Comparison of ENCODE assay signal across 22 cellular contexts in the genomic region with DNA sequence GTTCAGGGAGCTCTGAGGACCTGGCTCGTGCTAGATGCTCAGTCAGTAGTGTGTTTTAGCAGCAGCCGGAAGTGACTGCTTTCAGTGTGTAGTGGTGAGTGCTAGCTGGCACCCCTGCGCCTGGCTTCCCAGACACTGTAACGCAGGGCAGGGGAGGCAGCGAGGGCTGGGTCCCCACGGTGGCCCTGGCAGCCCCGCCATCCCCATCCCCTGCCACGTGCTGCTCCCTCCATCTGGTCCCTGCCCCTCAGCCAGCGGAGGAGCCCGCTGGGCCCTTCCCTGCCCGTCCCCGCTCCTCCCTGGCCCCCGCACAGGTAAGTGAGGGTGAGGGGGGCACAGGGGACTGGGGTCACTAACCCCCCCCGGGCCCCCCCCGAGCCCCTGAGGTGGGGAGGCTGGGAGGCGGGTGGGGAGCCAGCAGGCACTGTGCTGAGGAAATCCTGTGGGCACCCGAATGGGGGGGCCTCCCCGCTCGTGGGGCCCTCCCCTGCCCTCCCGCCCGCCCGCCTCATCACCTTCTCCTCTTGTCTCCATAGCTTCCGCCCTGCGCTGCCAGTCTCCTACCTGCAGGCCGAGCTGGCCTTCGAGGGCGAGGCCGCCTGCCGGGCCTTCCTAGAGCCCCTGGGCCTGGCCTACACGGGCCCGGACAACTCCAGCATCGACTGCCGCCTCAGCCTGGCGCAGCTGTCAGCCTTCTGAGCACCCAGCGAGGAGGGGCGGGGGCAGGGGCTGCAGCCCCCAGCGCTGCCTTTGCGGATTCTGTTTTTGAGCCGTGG. TPM values are rescaled to one million over a fixed set of nuclear protein-coding genes. Genes with fewer than 3 reads are reported as not detected.
DNase-seq lines count a peak whose midpoint lies in the region; ATAC-seq lines count a peak whose summit lies in the region.
"Had no signal": no experiment of that assay in that cellular context is flagged by ENCODE, and none has a peak within 500 bp of the region (broad histone marks: within the 10 kb centered on the region; RNA-seq: fewer than 3 reads in every experiment).

No MANE protein-coding gene starts in this region.

- peaks cover 12% of the 10 kb centered on the region for H3K27me3 Mint-ChIP-seq in activated naive CD4-positive, alpha-beta T cell treated with anti-CD3 and anti-CD28 coated beads, Interleukin-2, amount 10 ng/mL, durations not matched to agents 7 days and 5 days
- no peaks in the 10 kb centered on the region for H3K27me3 Mint-ChIP-seq in T-helper 17 cell
- H3K27me3 Mint-ChIP-seq in stimulated activated naive B cell treated with anti-CD40 and anti-IgM and Interleukin-4, amounts not matched to agents 10 μg/mL and 1 μg/mL and 100 μg/mL, for 72 hours: no peaks in the 10 kb centered on the region

- H3K27ac Mint-ChIP-seq in activated naive CD4-positive, alpha-beta T cell treated with anti-CD3 and anti-CD28 coated beads, Interleukin-2, amount 10 ng/mL, durations not matched to agents 7 days and 5 days: no peak overlapping the region
- peak overlapping the region; percentile 85 for H3K27ac Mint-ChIP-seq in T-helper 17 cell
- H3K27ac Mint-ChIP-seq in stimulated activated naive B cell treated with anti-CD40 and anti-IgM and Interleukin-4, amounts not matched to agents 10 μg/mL and 1 μg/mL and 100 μg/mL, for 72 hours: peak overlapping the region; percentile 47

- H3K36me3 Mint-ChIP-seq in activated naive CD4-positive, alpha-beta T cell treated with anti-CD3 and anti-CD28 coated beads, Interleukin-2, amount 10 ng/mL, durations not matched to agents 7 days and 5 days: peaks cover 35% of the 10 kb centered on the region
- peaks cover 10% of the 10 kb centered on the region for H3K36me3 Mint-ChIP-seq in T-helper 17 cell (ENCODE audit: low read depth)
- H3K36me3 Mint-ChIP-seq in stimulated activated naive B cell treated with anti-CD40 and anti-IgM and Interleukin-4, amounts not matched to agents 10 μg/mL and 1 μg/mL and 100 μg/mL, for 72 hours: peaks cover 29 to 56% of the 10 kb centered on the region in 2 donors

- no peak for DNase-seq in activated naive CD4-positive, alpha-beta T cell treated with anti-CD3 and anti-CD28 coated beads, Interleukin-2, amount 10 ng/mL, durations not matched to agents 7 days and 5 days
- no peak for DNase-seq in activated naive CD4-positive, alpha-beta T cell treated with anti-CD3 and anti-CD28 coated beads, Interleukin-2, amount 50 U/mL, for 16 hours
- no peak for DNase-seq in T-helper 17 cell
- peak; percentile 12 for DNase-seq in left kidney (ENCODE audit: low read depth, low spot score)
- DNase-seq in stimulated activated naive B cell treated with anti-CD40 and anti-IgM and Interleukin-4, amounts not matched to agents 10 μg/mL and 1 μg/mL and 100 μg/mL, for 72 hours: no peak
- no peak for DNase-seq in NCI-H187 (lab: John Stamatoyannopoulos, UW)
- DNase-seq: activated CD4-positive, alpha-beta T cell treated with anti-CD3 and anti-CD28 coated beads for 1 hour; activated naive CD8-positive, alpha-beta T cell treated with anti-CD3 and anti-CD28 coated beads, Interleukin-2, amount 10 ng/mL, durations not matched to agents 7 days and 5 days; COR-L47; effector CD4-positive, alpha-beta T cell; hypothalamus; MG63; NCI-H1930; NCI-H446; Right ventricle myocardium superior; stimulated activated naive CD4-positive, alpha-beta T cell had no signal

- ATAC-seq in T-helper 17 cell: no peak
- no peak for ATAC-seq in stimulated activated naive B cell treated with anti-CD40 and anti-IgM and Interleukin-4, amounts not matched to agents 10 μg/mL and 1 μg/mL and 100 μg/mL, for 72 hours (replicated peaks)
- ATAC-seq in HG03342 (IDR thresholded peaks at IDR 0.05; ENCODE audit: unreplicated experiment): no peak
- ATAC-seq in HG03045 (IDR thresholded peaks at IDR 0.05; ENCODE audit: unreplicated experiment): no peak

- H3K9me3 Mint-ChIP-seq in activated naive CD4-positive, alpha-beta T cell treated with anti-CD3 and anti-CD28 coated beads, Interleukin-2, amount 10 ng/mL, durations not matched to agents 7 days and 5 days: no peaks in the 10 kb centered on the region
- no peaks in the 10 kb centered on the region for H3K9me3 Mint-ChIP-seq in stimulated activated naive B cell treated with anti-CD40 and anti-IgM and Interleukin-4, amounts not matched to agents 10 μg/mL and 1 μg/mL and 100 μg/mL, for 72 hours
- H3K9me3 Mint-ChIP-seq: activated naive CD8-positive, alpha-beta T cell treated with anti-CD3 and anti-CD28 coated beads, Interleukin-2, amount 10 ng/mL, durations not matched to agents 7 days and 5 days had no signal

- peaks cover 32% of the 10 kb centered on the region for H3K4me1 Mint-ChIP-seq in activated naive CD4-positive, alpha-beta T cell treated with anti-CD3 and anti-CD28 coated beads, Interleukin-2, amount 10 ng/mL, durations not matched to agents 7 days and 5 days
- H3K4me1 Mint-ChIP-seq in T-helper 17 cell: peaks cover 36% of the 10 kb centered on the region
- peaks cover 35 to 66% of the 10 kb centered on the region in 2 donors for H3K4me1 Mint-ChIP-seq in stimulated activated naive B cell treated with anti-CD40 and anti-IgM and Interleukin-4, amounts not matched to agents 10 μg/mL and 1 μg/mL and 100 μg/mL, for 72 hours

- peak overlapping the region; percentile 7 for H3K4me3 Mint-ChIP-seq in activated naive CD4-positive, alpha-beta T cell treated with anti-CD3 and anti-CD28 coated beads, Interleukin-2, amount 10 ng/mL, durations not matched to agents 7 days and 5 days
- H3K4me3 Mint-ChIP-seq in T-helper 17 cell: peak overlapping the region; percentile 41
- peak overlapping the region in 1 of 2 donors; percentile 32 for H3K4me3 Mint-ChIP-seq in stimulated activated naive B cell treated with anti-CD40 and anti-IgM and Interleukin-4, amounts not matched to agents 10 μg/mL and 1 μg/mL and 100 μg/mL, for 72 hours

- H3K9me3 ChIP-seq in T-helper 17 cell (ENCODE audit: control insufficient read depth, low read length, poor library complexity, severe bottlenecking): no peaks in the 10 kb centered on the region
- H3K9me3 ChIP-seq: MG63, ovary had no signal

- CTCF ChIA-PET in activated naive CD4-positive, alpha-beta T cell treated with anti-CD3 and anti-CD28 coated beads, Interleukin-2, amount 10 ng/mL, durations not matched to agents 7 days and 5 days (lab: Charles Lee): no interaction called here

RNA-seq across cellular contexts. Expression of gene LENG9, which starts 3.2 kb away (rescaled TPM):
- total RNA-seq in T-helper 17 cell: 1 to 10 TPM; 4.4 to 6.0 TPM

RNA-seq across cellular contexts. Expression of gene LENG8, which starts 11.4 kb away (rescaled TPM):
- total RNA-seq in T-helper 17 cell: 100 to 1,000 TPM; 471 to 480 TPM

RNA-seq across cellular contexts. Expression of gene CDC42EP5, which starts 12.7 kb away (rescaled TPM):
- total RNA-seq in T-helper 17 cell: not detected
- total RNA-seq: activated naive CD8-positive, alpha-beta T cell treated with anti-CD3 and anti-CD28 coated beads, Interleukin-2, amount 10 ng/mL, durations not matched to agents 7 days and 5 days had no signal

RNA-seq across cellular contexts. Expression of gene LAIR2, which starts 42.2 kb away (rescaled TPM):
- 1 to 10 TPM in 1 of 2 donors, under 1 TPM in 1; 0.94 to 1.7 TPM for total RNA-seq in T-helper 17 cell
- total RNA-seq: cardiac muscle cell, G401, mucosa of gallbladder, ovary, Right ventricle myocardium superior had no signal

RNA-seq across cellular contexts. Expression of gene TTYH1, which starts 45.2 kb away (rescaled TPM):
- total RNA-seq in T-helper 17 cell: not detected
- total RNA-seq: cardiac muscle cell had no signal
